ENCODE assay signal across 1 cellular context in the genomic region with DNA sequence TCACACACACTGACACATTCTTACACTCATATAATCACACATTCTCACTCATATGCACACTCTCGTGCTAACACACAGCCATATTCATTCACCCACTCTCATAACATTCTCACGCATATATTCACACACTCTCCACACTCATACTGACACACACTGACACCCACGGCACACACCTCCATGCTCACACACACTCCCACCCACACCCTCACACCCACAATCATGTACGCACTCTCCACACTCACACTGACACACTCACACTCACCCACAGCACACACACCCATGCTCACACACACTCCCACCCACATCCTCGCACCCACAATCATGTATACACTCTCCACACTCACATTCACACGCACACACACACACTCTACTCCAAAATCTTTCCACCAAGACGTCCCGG.
TF ChIP-seq lines count a peak whose summit lies in the region.

No MANE protein-coding gene starts in this region.

TF ChIP-seq in GM12878, 131 proteins besides CTCF, POLR2A, EP300 and RAD21:
- TF ChIP-seq, protein P1, sequence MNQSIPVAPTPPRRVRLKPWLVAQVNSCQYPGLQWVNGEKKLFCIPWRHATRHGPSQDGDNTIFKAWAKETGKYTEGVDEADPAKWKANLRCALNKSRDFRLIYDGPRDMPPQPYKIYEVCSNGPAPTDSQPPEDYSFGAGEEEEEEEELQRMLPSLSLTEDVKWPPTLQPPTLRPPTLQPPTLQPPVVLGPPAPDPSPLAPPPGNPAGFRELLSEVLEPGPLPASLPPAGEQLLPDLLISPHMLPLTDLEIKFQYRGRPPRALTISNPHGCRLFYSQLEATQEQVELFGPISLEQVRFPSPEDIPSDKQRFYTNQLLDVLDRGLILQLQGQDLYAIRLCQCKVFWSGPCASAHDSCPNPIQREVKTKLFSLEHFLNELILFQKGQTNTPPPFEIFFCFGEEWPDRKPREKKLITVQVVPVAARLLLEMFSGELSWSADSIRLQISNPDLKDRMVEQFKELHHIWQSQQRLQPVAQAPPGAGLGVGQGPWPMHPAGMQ (IDR thresholded peaks at IDR 0.05; ENCODE audit: borderline replicate concordance) = no peak
- TF ChIP-seq, protein P2, sequence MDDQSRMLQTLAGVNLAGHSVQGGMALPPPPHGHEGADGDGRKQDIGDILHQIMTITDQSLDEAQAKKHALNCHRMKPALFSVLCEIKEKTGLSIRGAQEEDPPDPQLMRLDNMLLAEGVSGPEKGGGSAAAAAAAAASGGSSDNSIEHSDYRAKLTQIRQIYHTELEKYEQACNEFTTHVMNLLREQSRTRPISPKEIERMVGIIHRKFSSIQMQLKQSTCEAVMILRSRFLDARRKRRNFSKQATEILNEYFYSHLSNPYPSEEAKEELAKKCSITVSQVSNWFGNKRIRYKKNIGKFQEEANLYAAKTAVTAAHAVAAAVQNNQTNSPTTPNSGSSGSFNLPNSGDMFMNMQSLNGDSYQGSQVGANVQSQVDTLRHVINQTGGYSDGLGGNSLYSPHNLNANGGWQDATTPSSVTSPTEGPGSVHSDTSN (IDR thresholded peaks at IDR 0.05; ENCODE audit: insufficient replicate concordance, low read depth, low read length) = peak; percentile 25
- TF ChIP-seq, protein P3, sequence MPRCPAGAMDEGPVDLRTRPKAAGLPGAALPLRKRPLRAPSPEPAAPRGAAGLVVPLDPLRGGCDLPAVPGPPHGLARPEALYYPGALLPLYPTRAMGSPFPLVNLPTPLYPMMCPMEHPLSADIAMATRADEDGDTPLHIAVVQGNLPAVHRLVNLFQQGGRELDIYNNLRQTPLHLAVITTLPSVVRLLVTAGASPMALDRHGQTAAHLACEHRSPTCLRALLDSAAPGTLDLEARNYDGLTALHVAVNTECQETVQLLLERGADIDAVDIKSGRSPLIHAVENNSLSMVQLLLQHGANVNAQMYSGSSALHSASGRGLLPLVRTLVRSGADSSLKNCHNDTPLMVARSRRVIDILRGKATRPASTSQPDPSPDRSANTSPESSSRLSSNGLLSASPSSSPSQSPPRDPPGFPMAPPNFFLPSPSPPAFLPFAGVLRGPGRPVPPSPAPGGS (IDR thresholded peaks at IDR 0.05; ENCODE audit: borderline replicate concordance, insufficient read depth, low read depth, low read length, poor library complexity, severe bottlenecking) = peak; percentile 91
- TF ChIP-seq SUPT20H (IDR thresholded peaks at IDR 0.05; ENCODE audit: borderline replicate concordance, control insufficient read depth, low read depth, low read length) = no peak
- TF ChIP-seq, protein P4, sequence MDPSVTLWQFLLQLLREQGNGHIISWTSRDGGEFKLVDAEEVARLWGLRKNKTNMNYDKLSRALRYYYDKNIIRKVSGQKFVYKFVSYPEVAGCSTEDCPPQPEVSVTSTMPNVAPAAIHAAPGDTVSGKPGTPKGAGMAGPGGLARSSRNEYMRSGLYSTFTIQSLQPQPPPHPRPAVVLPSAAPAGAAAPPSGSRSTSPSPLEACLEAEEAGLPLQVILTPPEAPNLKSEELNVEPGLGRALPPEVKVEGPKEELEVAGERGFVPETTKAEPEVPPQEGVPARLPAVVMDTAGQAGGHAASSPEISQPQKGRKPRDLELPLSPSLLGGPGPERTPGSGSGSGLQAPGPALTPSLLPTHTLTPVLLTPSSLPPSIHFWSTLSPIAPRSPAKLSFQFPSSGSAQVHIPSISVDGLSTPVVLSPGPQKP (IDR thresholded peaks at IDR 0.05; ENCODE audit: low read depth, low read length) = no peak
